Comparison of ENCODE assay signal across 1 cellular context in the genomic region with DNA sequence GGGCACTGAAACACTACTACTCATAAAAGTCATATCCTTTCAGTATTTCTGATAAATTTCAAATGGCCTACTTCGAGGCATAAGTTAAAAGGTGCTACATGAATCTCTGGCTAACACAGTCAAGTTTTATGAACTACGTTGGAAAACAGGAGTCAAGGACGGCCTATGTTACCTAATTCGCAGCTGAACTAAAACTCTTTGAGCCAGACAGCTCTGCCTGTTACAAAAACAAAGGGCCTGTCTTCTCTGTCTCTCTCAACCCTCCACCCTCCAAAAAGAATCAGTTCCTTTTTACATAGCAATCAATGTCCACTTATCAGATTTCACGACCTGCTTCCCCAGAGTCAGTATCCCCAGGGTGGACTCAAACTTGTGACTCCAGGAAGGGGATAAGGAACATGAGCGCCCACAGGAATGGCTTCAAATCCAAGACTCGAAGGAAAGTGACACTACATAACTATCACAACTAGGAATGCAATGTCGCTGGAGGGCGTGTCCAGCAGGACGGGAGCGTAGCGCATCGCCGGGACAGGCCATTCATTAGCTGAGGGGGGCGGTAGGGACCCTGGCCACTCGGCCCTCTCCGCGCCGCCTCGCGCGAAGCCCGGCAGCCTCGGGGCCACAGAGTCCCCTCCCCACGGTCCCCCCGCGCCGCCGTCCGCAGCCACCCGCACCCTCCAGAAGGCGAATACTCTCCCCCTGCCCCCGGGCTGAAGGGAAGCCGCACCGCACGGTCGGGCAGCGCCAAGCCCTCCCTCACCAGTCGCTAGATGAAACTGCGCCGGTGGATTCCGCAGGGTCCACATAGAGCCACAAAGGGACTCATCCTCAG.
TF ChIP-seq lines count a peak whose summit lies in the region.

No MANE protein-coding gene starts in this region.

TF ChIP-seq in HepG2, 621 proteins besides CTCF, POLR2A, EP300 and RAD21 (continued from another document and continues in another):
- TF ChIP-seq, protein P1, sequence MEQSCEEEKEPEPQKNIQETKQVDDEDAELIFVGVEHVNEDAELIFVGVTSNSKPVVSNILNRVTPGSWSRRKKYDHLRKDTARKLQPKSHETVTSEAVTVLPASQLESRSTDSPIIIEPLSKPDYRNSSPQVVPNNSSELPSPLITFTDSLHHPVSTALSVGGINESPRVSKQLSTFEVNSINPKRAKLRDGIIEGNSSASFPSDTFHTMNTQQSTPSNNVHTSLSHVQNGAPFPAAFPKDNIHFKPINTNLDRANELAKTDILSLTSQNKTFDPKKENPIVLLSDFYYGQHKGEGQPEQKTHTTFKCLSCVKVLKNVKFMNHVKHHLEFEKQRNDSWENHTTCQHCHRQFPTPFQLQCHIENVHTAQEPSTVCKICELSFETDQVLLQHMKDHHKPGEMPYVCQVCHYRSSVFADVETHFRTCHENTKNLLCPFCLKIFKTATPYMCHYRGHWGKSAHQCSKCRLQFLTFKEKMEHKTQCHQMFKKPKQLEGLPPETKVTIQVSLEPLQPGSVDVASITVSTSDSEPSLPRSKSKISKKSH (CRISPR knock-in tag; IDR thresholded peaks at IDR 0.05; ENCODE audit: borderline replicate concordance), result 0 out of 2 replicates have a peak, but pooled peaks have one; percentile 70
- TF ChIP-seq MEF2D (CRISPR knock-in tag; IDR thresholded peaks at IDR 0.05) (no peak), RBM22 (optimal IDR thresholded peaks at IDR 0.05; ENCODE audit: low read length) (peak; percentile 57), TAF15 (IDR thresholded peaks at IDR 0.05; ENCODE audit: low read depth, low read length, poor library complexity, severe bottlenecking) (peak; percentile 78), FOSL2 (CRISPR knock-in tag; IDR thresholded peaks at IDR 0.05) (no peak), ZFX (CRISPR knock-in tag; IDR thresholded peaks at IDR 0.05; ENCODE audit: low read depth) (peak; percentile 56; the same call in 1 of the 2 replicates), SCMH1 (CRISPR knock-in tag; IDR thresholded peaks at IDR 0.05; ENCODE audit: borderline replicate concordance) (no peak), NFE2 (CRISPR knock-in tag; IDR thresholded peaks at IDR 0.05) (no peak), RFXAP (CRISPR knock-in tag; IDR thresholded peaks at IDR 0.05; ENCODE audit: borderline replicate concordance) (no peak), SNRNP70 (IDR thresholded peaks at IDR 0.05; ENCODE audit: low read depth, low read length) (no peak), ZNF251 (CRISPR knock-in tag; IDR thresholded peaks at IDR 0.05) (no peak), ELF4 (CRISPR knock-in tag; IDR thresholded peaks at IDR 0.05; ENCODE audit: borderline replicate concordance) (peak; percentile 25; the same call in 1 of the 2 replicates), JARID2 (CRISPR knock-in tag; IDR thresholded peaks at IDR 0.05; ENCODE audit: insufficient replicate concordance) (no peak), TMF1 (CRISPR knock-in tag; IDR thresholded peaks at IDR 0.05; ENCODE audit: low read depth) (no peak), CHCHD3 (CRISPR knock-in tag; IDR thresholded peaks at IDR 0.05) (no peak), TRIM24 (CRISPR knock-in tag; IDR thresholded peaks at IDR 0.05) (no peak), EED (CRISPR knock-in tag; IDR thresholded peaks at IDR 0.05) (peak; percentile 71; the same call in 1 of the 2 replicates), NFKB2 (CRISPR knock-in tag; IDR thresholded peaks at IDR 0.05; ENCODE audit: borderline replicate concordance) (no peak), PCBP2 (optimal IDR thresholded peaks at IDR 0.05; ENCODE audit: low read depth, low read length, poor library complexity, severe bottlenecking) (no peak), RARG (CRISPR knock-in tag; IDR thresholded peaks at IDR 0.05; ENCODE audit: low read depth) (no peak), TOPORS (CRISPR knock-in tag; IDR thresholded peaks at IDR 0.05) (no peak), NKX3-1 (CRISPR knock-in tag; IDR thresholded peaks at IDR 0.05) (no peak), ZNF878 (CRISPR knock-in tag; IDR thresholded peaks at IDR 0.05) (peak; percentile 40; the same call in 1 of the 2 replicates), TBL1XR1 (IDR thresholded peaks at IDR 0.05; ENCODE audit: borderline replicate concordance, low read length, partially characterized antibody) (no peak), THAP11 (CRISPR knock-in tag; IDR thresholded peaks at IDR 0.05) (peak; percentile 26; the same call in 1 of the 2 replicates), HDAC1 (CRISPR knock-in tag; IDR thresholded peaks at IDR 0.05) (no peak; the same call in 1 of the 2 replicates), ZNF549 (CRISPR knock-in tag; IDR thresholded peaks at IDR 0.05) (no peak), CEBPB (IDR thresholded peaks at IDR 0.05; ENCODE audit: borderline replicate concordance, low read depth, low read length) (no peak), ZBTB1 (CRISPR knock-in tag; IDR thresholded peaks at IDR 0.05; ENCODE audit: borderline replicate concordance) (no peak), TGIF2 (CRISPR knock-in tag; IDR thresholded peaks at IDR 0.05) (peak; percentile 75; the same call in 1 of the 2 replicates), SPEN (CRISPR knock-in tag; IDR thresholded peaks at IDR 0.05; ENCODE audit: low read depth) (no peak), NCOA5 (CRISPR knock-in tag; IDR thresholded peaks at IDR 0.05) (no peak), HES4 (CRISPR knock-in tag; IDR thresholded peaks at IDR 0.05; ENCODE audit: borderline replicate concordance) (peak; percentile 42; the same call in 1 of the 2 replicates), FOXA3 (CRISPR knock-in tag; IDR thresholded peaks at IDR 0.05) (peak; percentile 42; the same call in 1 of the 2 replicates), ZNF563 (CRISPR knock-in tag; IDR thresholded peaks at IDR 0.05) (no peak), ZNF879 (CRISPR knock-in tag; IDR thresholded peaks at IDR 0.05) (no peak), ARNTL (CRISPR knock-in tag; IDR thresholded peaks at IDR 0.05) (peak; percentile 35)
- TF ChIP-seq, protein P2, sequence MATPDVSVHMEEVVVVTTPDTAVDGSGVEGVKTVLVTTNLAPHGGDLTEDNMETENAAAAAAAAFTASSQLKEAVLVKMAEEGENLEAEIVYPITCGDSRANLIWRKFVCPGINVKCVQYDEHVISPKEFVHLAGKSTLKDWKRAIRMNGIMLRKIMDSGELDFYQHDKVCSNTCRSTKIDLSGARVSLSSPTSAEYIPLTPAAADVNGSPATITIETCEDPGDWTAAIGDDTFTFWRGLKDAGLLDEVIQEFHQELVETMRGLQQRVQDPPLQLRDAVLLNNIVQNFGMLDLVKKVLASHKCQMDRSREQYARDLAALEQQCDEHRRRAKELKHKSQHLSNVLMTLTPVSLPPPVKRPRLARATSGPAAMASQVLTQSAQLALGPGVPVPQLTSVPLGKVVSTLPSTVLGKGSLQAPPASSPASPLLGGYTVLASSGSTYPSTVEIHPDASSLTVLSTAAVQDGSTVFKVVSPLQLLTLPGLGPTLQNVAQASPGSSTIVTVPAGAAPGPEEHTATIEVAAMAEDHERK (CRISPR knock-in tag; IDR thresholded peaks at IDR 0.05; ENCODE audit: low read depth), result no peak
- TF ChIP-seq, protein P3, sequence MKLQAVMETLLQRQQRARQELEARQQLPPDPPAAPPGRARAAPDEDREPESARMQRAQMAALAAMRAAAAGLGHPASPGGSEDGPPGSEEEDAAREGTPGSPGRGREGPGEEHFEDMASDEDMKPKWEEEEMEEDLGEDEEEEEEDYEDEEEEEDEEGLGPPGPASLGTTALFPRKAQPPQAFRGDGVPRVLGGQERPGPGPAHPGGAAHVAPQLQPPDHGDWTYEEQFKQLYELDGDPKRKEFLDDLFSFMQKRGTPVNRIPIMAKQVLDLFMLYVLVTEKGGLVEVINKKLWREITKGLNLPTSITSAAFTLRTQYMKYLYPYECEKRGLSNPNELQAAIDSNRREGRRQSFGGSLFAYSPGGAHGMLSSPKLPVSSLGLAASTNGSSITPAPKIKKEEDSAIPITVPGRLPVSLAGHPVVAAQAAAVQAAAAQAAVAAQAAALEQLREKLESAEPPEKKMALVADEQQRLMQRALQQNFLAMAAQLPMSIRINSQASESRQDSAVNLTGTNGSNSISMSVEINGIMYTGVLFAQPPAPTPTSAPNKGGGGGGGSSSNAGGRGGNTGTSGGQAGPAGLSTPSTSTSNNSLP (IDR thresholded peaks at IDR 0.05; ENCODE audit: low read depth, low read length), result peak; percentile 16; the same call in 1 of the 2 replicates
- TF ChIP-seq, protein P4, sequence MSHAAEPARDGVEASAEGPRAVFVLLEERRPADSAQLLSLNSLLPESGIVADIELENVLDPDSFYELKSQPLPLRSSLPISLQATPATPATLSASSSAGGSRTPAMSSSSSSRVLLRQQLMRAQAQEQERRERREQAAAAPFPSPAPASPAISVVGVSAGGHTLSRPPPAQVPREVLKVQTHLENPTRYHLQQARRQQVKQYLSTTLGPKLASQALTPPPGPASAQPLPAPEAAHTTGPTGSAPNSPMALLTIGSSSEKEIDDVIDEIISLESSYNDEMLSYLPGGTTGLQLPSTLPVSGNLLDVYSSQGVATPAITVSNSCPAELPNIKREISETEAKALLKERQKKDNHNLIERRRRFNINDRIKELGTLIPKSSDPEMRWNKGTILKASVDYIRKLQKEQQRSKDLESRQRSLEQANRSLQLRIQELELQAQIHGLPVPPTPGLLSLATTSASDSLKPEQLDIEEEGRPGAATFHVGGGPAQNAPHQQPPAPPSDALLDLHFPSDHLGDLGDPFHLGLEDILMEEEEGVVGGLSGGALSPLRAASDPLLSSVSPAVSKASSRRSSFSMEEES (CRISPR knock-in tag; IDR thresholded peaks at IDR 0.05), result 0 out of 2 replicates have a peak, but pooled peaks have one; percentile 13
- TF ChIP-seq, protein P5, sequence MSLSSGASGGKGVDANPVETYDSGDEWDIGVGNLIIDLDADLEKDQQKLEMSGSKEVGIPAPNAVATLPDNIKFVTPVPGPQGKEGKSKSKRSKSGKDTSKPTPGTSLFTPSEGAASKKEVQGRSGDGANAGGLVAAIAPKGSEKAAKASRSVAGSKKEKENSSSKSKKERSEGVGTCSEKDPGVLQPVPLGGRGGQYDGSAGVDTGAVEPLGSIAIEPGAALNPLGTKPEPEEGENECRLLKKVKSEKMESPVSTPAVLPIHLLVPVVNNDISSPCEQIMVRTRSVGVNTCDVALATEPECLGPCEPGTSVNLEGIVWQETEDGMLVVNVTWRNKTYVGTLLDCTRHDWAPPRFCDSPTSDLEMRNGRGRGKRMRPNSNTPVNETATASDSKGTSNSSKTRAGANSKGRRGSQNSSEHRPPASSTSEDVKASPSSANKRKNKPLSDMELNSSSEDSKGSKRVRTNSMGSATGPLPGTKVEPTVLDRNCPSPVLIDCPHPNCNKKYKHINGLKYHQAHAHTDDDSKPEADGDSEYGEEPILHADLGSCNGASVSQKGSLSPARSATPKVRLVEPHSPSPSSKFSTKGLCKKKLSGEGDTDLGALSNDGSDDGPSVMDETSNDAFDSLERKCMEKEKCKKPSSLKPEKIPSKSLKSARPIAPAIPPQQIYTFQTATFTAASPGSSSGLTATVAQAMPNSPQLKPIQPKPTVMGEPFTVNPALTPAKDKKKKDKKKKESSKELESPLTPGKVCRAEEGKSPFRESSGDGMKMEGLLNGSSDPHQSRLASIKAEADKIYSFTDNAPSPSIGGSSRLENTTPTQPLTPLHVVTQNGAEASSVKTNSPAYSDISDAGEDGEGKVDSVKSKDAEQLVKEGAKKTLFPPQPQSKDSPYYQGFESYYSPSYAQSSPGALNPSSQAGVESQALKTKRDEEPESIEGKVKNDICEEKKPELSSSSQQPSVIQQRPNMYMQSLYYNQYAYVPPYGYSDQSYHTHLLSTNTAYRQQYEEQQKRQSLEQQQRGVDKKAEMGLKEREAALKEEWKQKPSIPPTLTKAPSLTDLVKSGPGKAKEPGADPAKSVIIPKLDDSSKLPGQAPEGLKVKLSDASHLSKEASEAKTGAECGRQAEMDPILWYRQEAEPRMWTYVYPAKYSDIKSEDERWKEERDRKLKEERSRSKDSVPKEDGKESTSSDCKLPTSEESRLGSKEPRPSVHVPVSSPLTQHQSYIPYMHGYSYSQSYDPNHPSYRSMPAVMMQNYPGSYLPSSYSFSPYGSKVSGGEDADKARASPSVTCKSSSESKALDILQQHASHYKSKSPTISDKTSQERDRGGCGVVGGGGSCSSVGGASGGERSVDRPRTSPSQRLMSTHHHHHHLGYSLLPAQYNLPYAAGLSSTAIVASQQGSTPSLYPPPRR (CRISPR knock-in tag; IDR thresholded peaks at IDR 0.05; ENCODE audit: borderline replicate concordance), result peak; percentile 14; the same call in 1 of the 2 replicates
- TF ChIP-seq, protein P6, sequence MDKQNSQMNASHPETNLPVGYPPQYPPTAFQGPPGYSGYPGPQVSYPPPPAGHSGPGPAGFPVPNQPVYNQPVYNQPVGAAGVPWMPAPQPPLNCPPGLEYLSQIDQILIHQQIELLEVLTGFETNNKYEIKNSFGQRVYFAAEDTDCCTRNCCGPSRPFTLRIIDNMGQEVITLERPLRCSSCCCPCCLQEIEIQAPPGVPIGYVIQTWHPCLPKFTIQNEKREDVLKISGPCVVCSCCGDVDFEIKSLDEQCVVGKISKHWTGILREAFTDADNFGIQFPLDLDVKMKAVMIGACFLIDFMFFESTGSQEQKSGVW (CRISPR knock-in tag; IDR thresholded peaks at IDR 0.05; ENCODE audit: borderline replicate concordance), result no peak
- TF ChIP-seq, protein P7, sequence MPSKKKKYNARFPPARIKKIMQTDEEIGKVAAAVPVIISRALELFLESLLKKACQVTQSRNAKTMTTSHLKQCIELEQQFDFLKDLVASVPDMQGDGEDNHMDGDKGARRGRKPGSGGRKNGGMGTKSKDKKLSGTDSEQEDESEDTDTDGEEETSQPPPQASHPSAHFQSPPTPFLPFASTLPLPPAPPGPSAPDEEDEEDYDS (CRISPR knock-in tag; IDR thresholded peaks at IDR 0.05), result no peak; the same call in 1 of the 2 replicates
- TF ChIP-seq, protein P8, sequence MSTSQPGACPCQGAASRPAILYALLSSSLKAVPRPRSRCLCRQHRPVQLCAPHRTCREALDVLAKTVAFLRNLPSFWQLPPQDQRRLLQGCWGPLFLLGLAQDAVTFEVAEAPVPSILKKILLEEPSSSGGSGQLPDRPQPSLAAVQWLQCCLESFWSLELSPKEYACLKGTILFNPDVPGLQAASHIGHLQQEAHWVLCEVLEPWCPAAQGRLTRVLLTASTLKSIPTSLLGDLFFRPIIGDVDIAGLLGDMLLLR (CRISPR knock-in tag; IDR thresholded peaks at IDR 0.05), result peak; percentile 60; the same call in 1 of the 2 replicates
- TF ChIP-seq, protein P9, sequence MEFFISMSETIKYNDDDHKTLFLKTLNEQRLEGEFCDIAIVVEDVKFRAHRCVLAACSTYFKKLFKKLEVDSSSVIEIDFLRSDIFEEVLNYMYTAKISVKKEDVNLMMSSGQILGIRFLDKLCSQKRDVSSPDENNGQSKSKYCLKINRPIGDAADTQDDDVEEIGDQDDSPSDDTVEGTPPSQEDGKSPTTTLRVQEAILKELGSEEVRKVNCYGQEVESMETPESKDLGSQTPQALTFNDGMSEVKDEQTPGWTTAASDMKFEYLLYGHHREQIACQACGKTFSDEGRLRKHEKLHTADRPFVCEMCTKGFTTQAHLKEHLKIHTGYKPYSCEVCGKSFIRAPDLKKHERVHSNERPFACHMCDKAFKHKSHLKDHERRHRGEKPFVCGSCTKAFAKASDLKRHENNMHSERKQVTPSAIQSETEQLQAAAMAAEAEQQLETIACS (CRISPR knock-in tag; IDR thresholded peaks at IDR 0.05), result no peak
- TF ChIP-seq, protein P10, sequence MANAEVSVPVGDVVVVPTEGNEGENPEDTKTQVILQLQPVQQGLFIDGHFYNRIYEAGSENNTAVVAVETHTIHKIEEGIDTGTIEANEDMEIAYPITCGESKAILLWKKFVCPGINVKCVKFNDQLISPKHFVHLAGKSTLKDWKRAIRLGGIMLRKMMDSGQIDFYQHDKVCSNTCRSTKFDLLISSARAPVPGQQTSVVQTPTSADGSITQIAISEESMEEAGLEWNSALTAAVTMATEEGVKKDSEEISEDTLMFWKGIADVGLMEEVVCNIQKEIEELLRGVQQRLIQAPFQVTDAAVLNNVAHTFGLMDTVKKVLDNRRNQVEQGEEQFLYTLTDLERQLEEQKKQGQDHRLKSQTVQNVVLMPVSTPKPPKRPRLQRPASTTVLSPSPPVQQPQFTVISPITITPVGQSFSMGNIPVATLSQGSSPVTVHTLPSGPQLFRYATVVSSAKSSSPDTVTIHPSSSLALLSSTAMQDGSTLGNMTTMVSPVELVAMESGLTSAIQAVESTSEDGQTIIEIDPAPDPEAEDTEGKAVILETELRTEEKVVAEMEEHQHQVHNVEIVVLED (CRISPR knock-in tag; IDR thresholded peaks at IDR 0.05; ENCODE audit: borderline replicate concordance), result no peak
